Comparison of ENCODE assay signal across 9 cellular contexts in the genomic region with DNA sequence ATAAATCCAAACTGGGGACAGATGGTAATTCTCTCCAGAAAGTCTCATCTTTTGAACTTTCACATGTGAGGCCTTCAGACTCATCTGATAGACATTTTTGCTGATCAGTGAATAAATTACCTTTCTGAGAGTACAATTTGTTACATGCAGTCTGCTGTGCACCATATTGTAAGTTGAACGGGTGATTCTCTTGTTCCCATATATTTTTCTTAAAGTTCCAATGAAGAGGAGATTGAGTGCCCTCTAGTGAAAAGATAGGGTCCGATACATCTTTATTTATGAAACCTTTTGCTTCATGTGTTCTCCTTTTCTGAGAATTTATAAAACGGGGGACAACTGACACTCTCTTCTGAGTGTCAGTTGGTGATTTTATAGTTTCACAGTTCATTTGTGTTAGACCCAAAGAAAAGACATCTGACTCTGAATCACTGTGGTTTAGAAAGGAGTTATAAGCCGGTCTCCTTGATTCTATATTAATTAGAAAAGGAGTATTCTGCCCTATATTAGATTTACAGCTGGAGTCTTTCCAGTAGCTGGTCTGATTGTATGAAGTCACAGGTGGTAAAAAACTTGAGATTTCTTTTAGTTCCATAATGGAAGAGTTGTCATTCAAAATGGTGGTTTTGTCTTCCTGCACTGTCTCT. TPM values are rescaled to one million over a fixed set of nuclear protein-coding genes. Genes with fewer than 3 reads are reported as not detected.
DNase-seq lines count a peak whose midpoint lies in the region; ATAC-seq and TF ChIP-seq lines count a peak whose summit lies in the region.
"Had no signal": no experiment of that assay in that cellular context is flagged by ENCODE, and none has a peak within 500 bp of the region (broad histone marks: within the 10 kb centered on the region; RNA-seq: fewer than 3 reads in every experiment).

No MANE protein-coding gene starts in this region.

- H3K27me3 ChIP-seq in IMR-90 (ENCODE audit: control insufficient read depth, insufficient read depth, low read length) (no peaks in the 10 kb centered on the region), hepatocyte (no peaks in the 10 kb centered on the region)

- no peak overlapping the region for H4K8ac ChIP-seq in IMR-90 (ENCODE audit: low read depth in 2 of 2, low read length in 2 of 2)

- H3K79me1 ChIP-seq in IMR-90 (ENCODE audit: low read depth in 1 of 2, low read length in 2 of 2), result no peaks in the 10 kb centered on the region; a peak in 1 of 4 replicates

- no peak overlapping the region for H3K23ac ChIP-seq in IMR-90 (ENCODE audit: low read depth, low read length)

- intact Hi-C loops in IMR-90 (cut with micrococcal nuclease), result loop anchor here (1.0 kb wide), 1 partner anchor 94 kb away; no protein-coding TSS in a partner anchor

- no peak overlapping the region for H3K4me3 Mint-ChIP-seq in activated naive CD8-positive, alpha-beta T cell treated with anti-CD3 and anti-CD28 coated beads for 36 hours

- H3K36me3 ChIP-seq in IMR-90 (ENCODE audit: control insufficient read depth, insufficient read depth, low read length) (no peaks in the 10 kb centered on the region), hepatocyte (replicated peaks; ENCODE audit: insufficient read depth, low read depth) (no peaks in the 10 kb centered on the region)

- no peak overlapping the region for H2AK9ac ChIP-seq in IMR-90 (replicated peaks; ENCODE audit: low read depth, low read length, poor library complexity)

- no peak overlapping the region for H3K4ac ChIP-seq in IMR-90 (ENCODE audit: low read depth, low read length)

- H3K9ac ChIP-seq in IMR-90 (ENCODE audit: low read depth, low read length), result no peak overlapping the region

- peak; percentile 51 for TF ChIP-seq CTCF in IMR-90 (conservative IDR thresholded peaks at IDR 0.05; ENCODE audit: low read depth, low read length)
- peak; percentile 57 for TF ChIP-seq CTCF in hepatocyte (IDR thresholded peaks at IDR 0.05; ENCODE audit: poor library complexity)
- no peak for TF ChIP-seq CTCF in coronary artery (IDR thresholded peaks at IDR 0.05)

- peak; percentile 47 for TF ChIP-seq RAD21 in IMR-90 (IDR thresholded peaks at IDR 0.05; ENCODE audit: low read length)

- peaks cover 5% of the 10 kb centered on the region for H3K4me1 Mint-ChIP-seq in activated naive CD8-positive, alpha-beta T cell treated with anti-CD3 and anti-CD28 coated beads for 36 hours

- no peak overlapping the region for H2BK15ac ChIP-seq in IMR-90 (ENCODE audit: low read depth, low read length)

- no peaks in the 10 kb centered on the region for H3K9me2 ChIP-seq in hepatocyte (replicated peaks; ENCODE audit: insufficient read depth)

- in situ Hi-C loops in IMR-90 (cut with MboI; ENCODE audit: low sequenced_read_pairs), result no loop called here

- H2BK5ac ChIP-seq in IMR-90 (ENCODE audit: low read depth, low read length, poor library complexity, severe bottlenecking), result no peak overlapping the region

- DNase-seq in DMS 273 treated with DMSO at 0.1 percent for 48 hours (lab: John Stamatoyannopoulos, UW) (peak; percentile 36), IMR-90 (peak; percentile 48), SK-N-DZ (ENCODE audit: low spot score) (peak; percentile 46), hepatocyte (ENCODE audit: low spot score) (peak; percentile 25), middle frontal gyrus (ENCODE audit: extremely low spot score, low spot score) (no peak), coronary artery (ENCODE audit: low spot score) (no peak)
- no peak for DNase-seq in activated naive CD8-positive, alpha-beta T cell treated with anti-CD3 and anti-CD28 coated beads for 36 hours

- POLR2A ChIA-PET in IMR-90 (lab: Charles Lee; ENCODE audit: unreplicated experiment), result no interaction called here

- H3K9me3 Mint-ChIP-seq in activated naive CD8-positive, alpha-beta T cell treated with anti-CD3 and anti-CD28 coated beads for 36 hours, result no peaks in the 10 kb centered on the region

- no peaks in the 10 kb centered on the region for H3K79me2 ChIP-seq in hepatocyte

- H3K9me1 ChIP-seq in IMR-90 (ENCODE audit: insufficient read depth, low read length), result no peaks in the 10 kb centered on the region

- no peak overlapping the region for H4K91ac ChIP-seq in IMR-90 (ENCODE audit: insufficient read depth, low read depth, low read length)

- TF ChIP-seq POLR2A in IMR-90 (IDR thresholded peaks at IDR 0.05; ENCODE audit: low read depth, low read length), result no peak

- H3K27ac Mint-ChIP-seq in activated naive CD8-positive, alpha-beta T cell treated with anti-CD3 and anti-CD28 coated beads for 36 hours, result no peak overlapping the region

- H3K9me3 ChIP-seq in IMR-90 (ENCODE audit: control insufficient read depth, insufficient read depth, low read length), result no peaks in the 10 kb centered on the region
- no peaks in the 10 kb centered on the region for H3K9me3 ChIP-seq in hepatocyte (ENCODE audit: low read depth)

- no peak overlapping the region for H3K56ac ChIP-seq in IMR-90 (ENCODE audit: extremely low read depth, insufficient read depth, low read length)

- no TSS peak for BruUV-seq in IMR-90 (replicated peaks; lab: Mats Ljungman, UMichigan)

- H2AFZ ChIP-seq in IMR-90 (replicated peaks; ENCODE audit: low read length, poor library complexity) (no peak overlapping the region), hepatocyte (no peak overlapping the region)

- H3K27ac ChIP-seq in IMR-90 (ENCODE audit: insufficient read depth, low read length) (no peak overlapping the region), hepatocyte (no peak overlapping the region), coronary artery (no peak overlapping the region)
- H3K27ac ChIP-seq: skin epidermis had no signal

- H3K36me3 Mint-ChIP-seq in activated naive CD8-positive, alpha-beta T cell treated with anti-CD3 and anti-CD28 coated beads for 36 hours, result peaks cover 6% of the 10 kb centered on the region

- no CpG with 5 or more reads among the region's 4 CpGs for WGBS in IMR-90 (ENCODE audit: extremely low coverage in 2 of 2, insufficient read length in 1 of 2), 2 experiments
- WGBS in hepatocyte (ENCODE audit: low lambda C conversion rate, missing lambda C conversion rate), result 38% methylated on average over 4 of the region's 4 CpGs

- H3K4me1 ChIP-seq in IMR-90 (ENCODE audit: control insufficient read depth, insufficient read depth, low read length), result 0 out of 2 replicates have a peak, but pooled peaks cover 2% of the 10 kb centered on the region
- no peaks in the 10 kb centered on the region for H3K4me1 ChIP-seq in hepatocyte (ENCODE audit: insufficient read depth)

- H3K4me3 ChIP-seq in IMR-90 (ENCODE audit: insufficient read depth, low read depth, low read length) (no peak overlapping the region), hepatocyte (no peak overlapping the region), coronary artery (no peak overlapping the region)
- H3K4me3 ChIP-seq: skin epidermis had no signal

- ATAC-seq in IMR-90 (ENCODE audit: low read depth) (peak; percentile 75), GM19455 (IDR thresholded peaks at IDR 0.05; ENCODE audit: unreplicated experiment) (no peak)

- dilution Hi-C loops in IMR-90 (cut with HindIII; ENCODE audit: low sequenced_read_pairs, unreplicated experiment), result no loop called here

- H2AK5ac ChIP-seq in IMR-90 (ENCODE audit: low read depth, low read length), result no peak overlapping the region

- no peak overlapping the region for H3K14ac ChIP-seq in IMR-90 (replicated peaks; ENCODE audit: low read depth, low read length)

- no peaks in the 10 kb centered on the region for H4K20me1 ChIP-seq in IMR-90 (ENCODE audit: insufficient read depth, low read length)
- H4K20me1 ChIP-seq in hepatocyte (ENCODE audit: insufficient read depth, poor library complexity, severe bottlenecking), result no peaks in the 10 kb centered on the region

- H4K5ac ChIP-seq in IMR-90 (ENCODE audit: low read depth, low read length), result no peak overlapping the region

- CTCF ChIA-PET in IMR-90 (lab: Yijun Ruan, JAX), result interaction anchor here (0.6 to 1.0 kb wide), 2 partner anchors 94 to 203 kb away, joined by 3 read pairs; no protein-coding TSS in a partner anchor

- no peak overlapping the region for H2BK20ac ChIP-seq in IMR-90 (ENCODE audit: low read depth, low read length)

- H3K4me2 ChIP-seq in IMR-90 (ENCODE audit: low read depth, low read length), result peak overlapping the region; percentile 66; the same call in 1 of the 2 replicates
- H3K4me2 ChIP-seq in hepatocyte, result no peak overlapping the region

- H3K18ac ChIP-seq in IMR-90 (ENCODE audit: low read depth, low read length), result no peak overlapping the region

- no peaks in the 10 kb centered on the region for H3K27me3 Mint-ChIP-seq in activated naive CD8-positive, alpha-beta T cell treated with anti-CD3 and anti-CD28 coated beads for 36 hours

- no peak overlapping the region for H2BK120ac ChIP-seq in IMR-90 (ENCODE audit: low read depth, low read length)

TF ChIP-seq in IMR-90, 13 proteins besides CTCF, POLR2A, EP300 and RAD21:
- TF ChIP-seq, protein P1, sequence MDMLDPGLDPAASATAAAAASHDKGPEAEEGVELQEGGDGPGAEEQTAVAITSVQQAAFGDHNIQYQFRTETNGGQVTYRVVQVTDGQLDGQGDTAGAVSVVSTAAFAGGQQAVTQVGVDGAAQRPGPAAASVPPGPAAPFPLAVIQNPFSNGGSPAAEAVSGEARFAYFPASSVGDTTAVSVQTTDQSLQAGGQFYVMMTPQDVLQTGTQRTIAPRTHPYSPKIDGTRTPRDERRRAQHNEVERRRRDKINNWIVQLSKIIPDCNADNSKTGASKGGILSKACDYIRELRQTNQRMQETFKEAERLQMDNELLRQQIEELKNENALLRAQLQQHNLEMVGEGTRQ (IDR thresholded peaks at IDR 0.05; ENCODE audit: low read depth, low read length), result no peak
- no peak for TF ChIP-seq NFE2L2 (IDR thresholded peaks at IDR 0.05; ENCODE audit: low read depth, low read length)
- no peak for TF ChIP-seq RCOR1 (IDR thresholded peaks at IDR 0.05; ENCODE audit: insufficient replicate concordance, low read length)
- TF ChIP-seq CEBPB (IDR thresholded peaks at IDR 0.05; ENCODE audit: low read depth, low read length), result no peak
- TF ChIP-seq SMC3 (IDR thresholded peaks at IDR 0.05; ENCODE audit: low read depth, low read length), result peak; percentile 30; the same call in 1 of the 2 replicates

RNA-seq across cellular contexts. Expression of a gene that starts 30.4 kb away (rescaled TPM):
- total RNA-seq in IMR-90 (2012; rRNA removed) (48.8 and 106 TPM in 2 replicates), hepatocyte (72.6 and 101 TPM in 2 replicates)
- polyA plus RNA-seq in IMR-90 (2012; rRNA removed) (58.3 and 72.7 TPM in 2 replicates), hepatocyte (51.6 and 57.1 TPM in 2 replicates)
- polyA plus RNA-seq in IMR-90 (2012; cell fraction: cytosol; rRNA removed), result 42.1 and 49.5 TPM in 2 replicates
- polyA plus RNA-seq in IMR-90 (2012; cell fraction: nucleus; rRNA removed; ENCODE audit: low replicate concordance), result 9.1 and 17.4 TPM in 2 replicates
- polyA plus RNA-seq in SK-N-DZ (2014; cell fraction: cytosol; rRNA removed), result 101 and 110 TPM in 2 replicates
- 56.8 and 81.3 TPM in 2 replicates for polyA plus RNA-seq in SK-N-DZ (2014; cell fraction: nucleus; rRNA removed)
- 10 to 100 TPM; 25.4 to 26.0 TPM for total RNA-seq in activated naive CD8-positive, alpha-beta T cell treated with anti-CD3 and anti-CD28 coated beads for 36 hours

Comparison
In these comparisons a context has a peak if more than half of its experiments do, and no peak if none do; other contexts are left out.
1. DNase-seq: peak in DMS 273 treated with DMSO at 0.1 percent for 48 hours (single experiment), IMR-90 (single experiment), SK-N-DZ (single experiment) and hepatocyte (single experiment); none in middle frontal gyrus (single experiment), activated naive CD8-positive, alpha-beta T cell treated with anti-CD3 and anti-CD28 coated beads for 36 hours (single experiment) and coronary artery (single experiment).